Comparison of ENCODE assay signal across 12 cellular contexts in genomic region chr9:77883846-77884771, GRCh38.
DNase-seq lines count a peak whose midpoint lies in the region; ATAC-seq and TF ChIP-seq lines count a peak whose summit lies in the region.
"Had no signal": no experiment of that assay in that cellular context is flagged by ENCODE, and none has a peak within 500 bp of the region (broad histone marks: within the 10 kb centered on the region; RNA-seq: fewer than 3 reads in every experiment).

No MANE protein-coding gene starts in this region.

- H2AFZ ChIP-seq in SK-N-SH (ENCODE audit: low read depth): no peak overlapping the region

- peaks cover 43% of the 10 kb centered on the region; the same call in 1 of the 2 replicates for H3K79me2 ChIP-seq in SK-N-SH (ENCODE audit: insufficient read depth)

- DNase-seq in GM03348 (ENCODE audit: low spot score): peak; percentile 37
- no peak for DNase-seq in SK-N-SH
- peak; percentile 15 to 16 for DNase-seq in erythroblast (lab: John Stamatoyannopoulos, UW)
- peak; percentile 24 for DNase-seq in putamen (ENCODE audit: low spot score)
- no peak for DNase-seq in C1 segment of cervical spinal cord (lab: John Stamatoyannopoulos, UW)
- DNase-seq in right cardiac atrium: no peak
- DNase-seq: activated B cell treated with CpG ODN at 0.5 μM for 24 hours; heart left ventricle; MG63; stimulated activated CD4-positive, alpha-beta T cell treated with anti-CD3 and anti-CD28 coated beads, Interleukin-2, amount 100 ng/mL, for 48 hours had no signal

- intact Hi-C loops in right cardiac atrium (cut with DNase I): no loop called here

- POLR2A ChIA-PET in SK-N-SH (lab: Yijun Ruan, JAX): interaction anchor here (1.2 kb wide), 1 partner anchor 27 kb away, joined by 3 read pairs; no protein-coding TSS in a partner anchor

- no peak for TF ChIP-seq CTCF in SK-N-SH (IDR thresholded peaks at IDR 0.05)

- no peak for TF ChIP-seq RAD21 in SK-N-SH (IDR thresholded peaks at IDR 0.05; ENCODE audit: low read length)

- ATAC-seq in right cardiac atrium (no peak), HG02840 (IDR thresholded peaks at IDR 0.05; ENCODE audit: low FRiP score, unreplicated experiment) (no peak), HG02870 (IDR thresholded peaks at IDR 0.05; ENCODE audit: unreplicated experiment) (no peak)
- ATAC-seq: heart left ventricle had no signal

- peak overlapping the region; percentile 11 for H3K4me2 ChIP-seq in SK-N-SH

- H3K27ac ChIP-seq in SK-N-SH (ENCODE audit: low read depth in 2 of 2, low read length in 1 of 2) (peak overlapping the region; percentile 14 to 56), right cardiac atrium (ENCODE audit: low read length) (no peak overlapping the region)
- H3K27ac ChIP-seq: heart left ventricle had no signal

- peaks cover 18% of the 10 kb centered on the region for H3F3A ChIP-seq in SK-N-SH (replicated peaks; ENCODE audit: insufficient read depth)

- no peaks in the 10 kb centered on the region for H3K36me3 ChIP-seq in SK-N-SH (replicated peaks in 1 of 2; ENCODE audit: control insufficient read depth in 1 of 2, insufficient read depth in 2 of 2, low read length in 1 of 2)
- H3K36me3 ChIP-seq: heart left ventricle, MG63 had no signal

- TF ChIP-seq POLR2A in erythroblast (IDR thresholded peaks at IDR 0.05; ENCODE audit: low read length): no peak

- no peaks in the 10 kb centered on the region for H3K9me2 ChIP-seq in SK-N-SH

- H3K9me3 ChIP-seq in SK-N-SH (no peaks in the 10 kb centered on the region), right cardiac atrium (ENCODE audit: control insufficient read depth, low read length) (no peaks in the 10 kb centered on the region)
- H3K9me3 ChIP-seq: heart left ventricle, MG63 had no signal

- H3K4me3 ChIP-seq in SK-N-SH (ENCODE audit: low read depth in 2 of 2, low read length in 1 of 2) (no peak overlapping the region), right cardiac atrium (ENCODE audit: low read length) (no peak overlapping the region)
- H3K4me3 ChIP-seq: heart left ventricle, MG63 had no signal

- H4K20me1 ChIP-seq in SK-N-SH (ENCODE audit: insufficient read depth): no peaks in the 10 kb centered on the region; the same call in 1 of the 2 replicates

- no peak for TF ChIP-seq EP300 in SK-N-SH (IDR thresholded peaks at IDR 0.05; ENCODE audit: borderline replicate concordance in 1 of 2, low read depth in 1 of 2, low read length in 1 of 2)

- CTCF ChIA-PET in SK-N-SH (lab: Yijun Ruan, JAX): interaction anchor here (1.0 to 2.2 kb wide), 3 partner anchors 8 to 12 kb away, joined by 3 to 14 read pairs (median 5); no protein-coding TSS in a partner anchor

- WGBS in SK-N-SH (ENCODE audit: low lambda C conversion rate): 66% methylated on average over 5 of the region's 5 CpGs
- WGBS in right cardiac atrium: 71% methylated on average over 5 of the region's 5 CpGs

- H3K9ac ChIP-seq in SK-N-SH: no peak overlapping the region

- H3K27me3 ChIP-seq in SK-N-SH (ENCODE audit: insufficient read depth): no peaks in the 10 kb centered on the region
- no peaks in the 10 kb centered on the region for H3K27me3 ChIP-seq in right cardiac atrium (ENCODE audit: control insufficient read depth, insufficient read depth)
- H3K27me3 ChIP-seq: heart left ventricle, MG63 had no signal

- H3K4me1 ChIP-seq in SK-N-SH (ENCODE audit: control insufficient read depth in 1 of 2, insufficient read depth in 2 of 2, low read depth in 1 of 2, low read length in 1 of 2) (peaks cover 17 to 32% of the 10 kb centered on the region in 2 experiments; a peak in 3 of 4 replicates), right cardiac atrium (ENCODE audit: control insufficient read depth, insufficient read depth, low read length) (peaks cover 2% of the 10 kb centered on the region)

TF ChIP-seq in SK-N-SH, 30 proteins besides CTCF, POLR2A, EP300 and RAD21:
- no peak for TF ChIP-seq TEAD4 (IDR thresholded peaks at IDR 0.05; ENCODE audit: borderline replicate concordance, insufficient read depth)
- TF ChIP-seq MEF2A (IDR thresholded peaks at IDR 0.05; ENCODE audit: borderline replicate concordance, low read depth): no peak
- TF ChIP-seq ELF1 (IDR thresholded peaks at IDR 0.05): no peak
- TF ChIP-seq FOSL2 (IDR thresholded peaks at IDR 0.05; ENCODE audit: borderline replicate concordance, low read depth): no peak
- TF ChIP-seq USF2 (IDR thresholded peaks at IDR 0.05; ENCODE audit: borderline replicate concordance, low read depth, low read length): no peak
- TF ChIP-seq IRF3 (IDR thresholded peaks at IDR 0.05; ENCODE audit: low read depth, low read length): no peak
- TF ChIP-seq MAX (IDR thresholded peaks at IDR 0.05; ENCODE audit: low read depth): no peak
- no peak for TF ChIP-seq REST (IDR thresholded peaks at IDR 0.05; ENCODE audit: low read depth, low read length)
- TF ChIP-seq EZH2phosphoT487 (IDR thresholded peaks at IDR 0.05; ENCODE audit: borderline replicate concordance, low read depth): no peak
- no peak for TF ChIP-seq CHD2 (IDR thresholded peaks at IDR 0.05; ENCODE audit: low read length, partially characterized antibody)
- no peak for TF ChIP-seq NRF1 (IDR thresholded peaks at IDR 0.05; ENCODE audit: low read depth, low read length)
- no peak for TF ChIP-seq JUND (IDR thresholded peaks at IDR 0.05)
- TF ChIP-seq GATA2 (CRISPR knock-in tag; IDR thresholded peaks at IDR 0.05): no peak
- no peak for TF ChIP-seq MXI1 (IDR thresholded peaks at IDR 0.05; ENCODE audit: low read depth, low read length)

Comparison
In these comparisons a context has a peak if more than half of its experiments do, and no peak if none do; other contexts are left out.
1. DNase-seq: peak in GM03348 (single experiment), erythroblast (2 of 2) and putamen (single experiment); none in SK-N-SH (single experiment), C1 segment of cervical spinal cord (0 of 14) and right cardiac atrium (0 of 3).